27 cellular contexts compared by ENCODE assay signal in the genomic region with DNA sequence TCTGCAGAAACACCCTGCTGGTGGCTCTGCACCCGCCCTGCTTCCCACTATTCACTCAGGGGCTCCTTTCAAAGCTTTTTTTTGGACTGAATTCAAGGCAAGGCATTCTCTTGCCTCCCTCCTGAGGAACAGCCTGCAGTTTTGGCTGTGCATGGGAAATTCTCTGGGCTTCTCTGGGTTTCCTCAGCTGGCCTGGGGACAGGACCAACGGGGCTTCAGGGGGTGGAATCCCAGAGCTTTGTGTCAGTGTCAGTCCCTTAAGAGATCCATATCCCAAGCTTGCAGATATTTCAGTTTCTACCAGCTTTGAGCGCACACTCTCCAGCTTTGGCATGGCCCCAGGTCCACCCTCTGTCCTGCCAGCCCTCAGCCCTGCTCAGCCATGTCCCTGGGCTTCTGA. TPM values are rescaled to one million over a fixed set of nuclear protein-coding genes. Genes with fewer than 3 reads are reported as not detected.
"Had no signal": no experiment of that assay in that cellular context is flagged by ENCODE, and none has a peak within 500 bp of the region (broad histone marks: within the 10 kb centered on the region; RNA-seq: fewer than 3 reads in every experiment).

No MANE protein-coding gene starts in this region.

- FAIRE-seq: endothelial cell of umbilical vein had no signal

- H3K27ac ChIP-seq: coronary artery, heart right ventricle, sigmoid colon, skin epidermis, testis, tibial nerve, upper lobe of right lung, vagina had no signal

- H3K27me3 ChIP-seq: testis had no signal

- ATAC-seq: heart right ventricle; left lobe of liver; mucosa of descending colon; naive thymus-derived CD8-positive, alpha-beta T cell; stimulated activated naive B cell treated with anti-CD40 and anti-IgM and Interleukin-4, amounts not matched to agents 10 μg/mL and 1 μg/mL and 100 μg/mL, for 72 hours; stimulated activated naive CD8-positive, alpha-beta T cell treated with anti-CD3 and anti-CD28 coated beads, Interleukin-15, amount 100 ng/mL, for 72 hours; upper lobe of right lung had no signal

- H3K36me3 ChIP-seq: heart right ventricle, sigmoid colon, tibial nerve, upper lobe of right lung, vagina had no signal

- H3K4me3 ChIP-seq: coronary artery, heart right ventricle, mucosa of descending colon, sigmoid colon, skin epidermis, testis, tibial nerve, upper lobe of right lung, vagina had no signal

- DNase-seq: effector CD4-positive, alpha-beta T cell; foreskin melanocyte; heart right ventricle; islet precursor cell; mammary epithelial cell; mucosa of descending colon; occipital lobe; sigmoid colon; stimulated activated CD4-positive, alpha-beta T cell treated with anti-CD3 and anti-CD28 coated beads, Interleukin-2, amount 100 ng/mL, for 24 hours; stimulated activated CD4-positive, alpha-beta T cell treated with anti-CD3 and anti-CD28 coated beads, Interleukin-4, amount 100 ng/mL, for 4 hours; stimulated activated naive B cell treated with anti-CD40 and anti-IgM and Interleukin-4, amounts not matched to agents 10 μg/mL and 1 μg/mL and 100 μg/mL, for 72 hours; stimulated activated naive CD8-positive, alpha-beta T cell treated with anti-CD3 and anti-CD28 coated beads, Interleukin-15, amount 100 ng/mL, for 72 hours; testis; upper lobe of right lung had no signal

- H3K9me3 ChIP-seq: heart right ventricle, mucosa of descending colon, sigmoid colon, testis, tibial nerve, upper lobe of right lung, vagina had no signal

RNA-seq across cellular contexts. Expression of a gene that starts 2.0 kb away (rescaled TPM):
- total RNA-seq: dermis microvascular lymphatic vessel endothelial cell; endodermal cell; endothelial cell of umbilical vein; heart right ventricle; left lobe of liver; lower leg skin; mammary epithelial cell; mesenteric fat pad; mucosa of descending colon; naive thymus-derived CD8-positive, alpha-beta T cell; pulmonary artery endothelial cell; sigmoid colon; subcutaneous adipose tissue; tibial nerve; upper lobe of right lung; vagina had no signal
- polyA plus RNA-seq: endothelial cell of umbilical vein; heart right ventricle; mammary epithelial cell; naive thymus-derived CD8-positive, alpha-beta T cell; sigmoid colon had no signal
